In the genomic region with DNA sequence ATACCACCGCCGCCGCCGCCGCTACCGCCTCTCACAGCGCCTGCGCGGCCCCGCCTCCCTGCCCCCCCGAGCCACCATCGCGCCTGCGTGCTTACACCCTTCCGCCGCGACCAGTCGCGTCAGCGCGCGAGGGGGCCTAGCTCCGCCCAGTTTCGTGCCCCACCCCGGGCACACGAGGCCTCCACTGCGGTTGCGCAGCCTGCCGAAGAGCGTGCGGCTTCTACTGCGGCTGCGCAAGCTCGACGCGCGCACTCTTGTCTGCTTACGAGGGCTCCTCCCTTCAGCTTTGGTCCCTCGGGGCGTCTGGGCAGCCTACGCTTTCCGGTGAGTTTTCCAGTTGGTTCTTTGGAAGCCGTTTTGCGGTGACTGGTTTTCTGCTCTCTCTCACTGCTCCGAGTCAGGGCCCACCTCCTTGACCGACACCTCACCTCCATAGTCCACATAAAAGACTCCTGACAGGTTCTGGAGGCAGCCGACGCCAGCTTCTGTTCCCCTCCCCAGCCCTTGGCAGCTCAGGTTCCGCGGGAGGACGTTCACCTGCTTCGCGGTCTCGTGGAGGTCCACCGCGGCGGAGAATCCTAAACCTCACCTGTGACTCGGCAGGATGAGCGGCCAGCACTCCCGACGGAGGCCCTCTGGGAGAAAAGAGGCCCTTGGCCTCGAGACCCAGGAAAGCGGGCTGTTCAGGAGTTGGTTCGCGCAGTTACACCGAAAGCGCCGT, we compare ENCODE assay signal across 1 cellular context.
A peak's percentile ranks its signal among the peaks of the same experiment; 100 is the strongest.
TF ChIP-seq lines count a peak whose summit lies in the region.

PITPNB (minus strand) TSS at position 35 of the 721 bp plus-strand sequence. CDS start 65 bp downstream, outside the sequence.

TF ChIP-seq in HepG2, 621 proteins besides CTCF, POLR2A, EP300 and RAD21 (continued from another document and continues in another):
- TF ChIP-seq, protein P1, sequence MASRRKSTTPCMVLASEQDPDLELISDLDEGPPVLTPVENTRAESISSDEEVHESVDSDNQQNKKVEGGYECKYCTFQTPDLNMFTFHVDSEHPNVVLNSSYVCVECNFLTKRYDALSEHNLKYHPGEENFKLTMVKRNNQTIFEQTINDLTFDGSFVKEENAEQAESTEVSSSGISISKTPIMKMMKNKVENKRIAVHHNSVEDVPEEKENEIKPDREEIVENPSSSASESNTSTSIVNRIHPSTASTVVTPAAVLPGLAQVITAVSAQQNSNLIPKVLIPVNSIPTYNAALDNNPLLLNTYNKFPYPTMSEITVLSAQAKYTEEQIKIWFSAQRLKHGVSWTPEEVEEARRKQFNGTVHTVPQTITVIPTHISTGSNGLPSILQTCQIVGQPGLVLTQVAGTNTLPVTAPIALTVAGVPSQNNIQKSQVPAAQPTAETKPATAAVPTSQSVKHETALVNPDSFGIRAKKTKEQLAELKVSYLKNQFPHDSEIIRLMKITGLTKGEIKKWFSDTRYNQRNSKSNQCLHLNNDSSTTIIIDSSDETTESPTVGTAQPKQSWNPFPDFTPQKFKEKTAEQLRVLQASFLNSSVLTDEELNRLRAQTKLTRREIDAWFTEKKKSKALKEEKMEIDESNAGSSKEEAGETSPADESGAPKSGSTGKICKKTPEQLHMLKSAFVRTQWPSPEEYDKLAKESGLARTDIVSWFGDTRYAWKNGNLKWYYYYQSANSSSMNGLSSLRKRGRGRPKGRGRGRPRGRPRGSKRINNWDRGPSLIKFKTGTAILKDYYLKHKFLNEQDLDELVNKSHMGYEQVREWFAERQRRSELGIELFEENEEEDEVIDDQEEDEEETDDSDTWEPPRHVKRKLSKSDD (CRISPR knock-in tag; IDR thresholded peaks at IDR 0.05; ENCODE audit: low read depth): no peak
- TF ChIP-seq ZNF616 (CRISPR knock-in tag; IDR thresholded peaks at IDR 0.05; ENCODE audit: low read depth): no peak
- TF ChIP-seq SALL1 (CRISPR knock-in tag; IDR thresholded peaks at IDR 0.05): peak; percentile 46; the same call in 1 of the 2 replicates
- TF ChIP-seq ATRX (CRISPR knock-in tag; IDR thresholded peaks at IDR 0.05; ENCODE audit: borderline replicate concordance): no peak
- TF ChIP-seq, protein P2, sequence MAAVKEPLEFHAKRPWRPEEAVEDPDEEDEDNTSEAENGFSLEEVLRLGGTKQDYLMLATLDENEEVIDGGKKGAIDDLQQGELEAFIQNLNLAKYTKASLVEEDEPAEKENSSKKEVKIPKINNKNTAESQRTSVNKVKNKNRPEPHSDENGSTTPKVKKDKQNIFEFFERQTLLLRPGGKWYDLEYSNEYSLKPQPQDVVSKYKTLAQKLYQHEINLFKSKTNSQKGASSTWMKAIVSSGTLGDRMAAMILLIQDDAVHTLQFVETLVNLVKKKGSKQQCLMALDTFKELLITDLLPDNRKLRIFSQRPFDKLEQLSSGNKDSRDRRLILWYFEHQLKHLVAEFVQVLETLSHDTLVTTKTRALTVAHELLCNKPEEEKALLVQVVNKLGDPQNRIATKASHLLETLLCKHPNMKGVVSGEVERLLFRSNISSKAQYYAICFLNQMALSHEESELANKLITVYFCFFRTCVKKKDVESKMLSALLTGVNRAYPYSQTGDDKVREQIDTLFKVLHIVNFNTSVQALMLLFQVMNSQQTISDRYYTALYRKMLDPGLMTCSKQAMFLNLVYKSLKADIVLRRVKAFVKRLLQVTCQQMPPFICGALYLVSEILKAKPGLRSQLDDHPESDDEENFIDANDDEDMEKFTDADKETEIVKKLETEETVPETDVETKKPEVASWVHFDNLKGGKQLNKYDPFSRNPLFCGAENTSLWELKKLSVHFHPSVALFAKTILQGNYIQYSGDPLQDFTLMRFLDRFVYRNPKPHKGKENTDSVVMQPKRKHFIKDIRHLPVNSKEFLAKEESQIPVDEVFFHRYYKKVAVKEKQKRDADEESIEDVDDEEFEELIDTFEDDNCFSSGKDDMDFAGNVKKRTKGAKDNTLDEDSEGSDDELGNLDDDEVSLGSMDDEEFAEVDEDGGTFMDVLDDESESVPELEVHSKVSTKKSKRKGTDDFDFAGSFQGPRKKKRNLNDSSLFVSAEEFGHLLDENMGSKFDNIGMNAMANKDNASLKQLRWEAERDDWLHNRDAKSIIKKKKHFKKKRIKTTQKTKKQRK (IDR thresholded peaks at IDR 0.05; ENCODE audit: low read length): no peak
- TF ChIP-seq IRF9 (CRISPR knock-in tag; IDR thresholded peaks at IDR 0.05; ENCODE audit: borderline replicate concordance): no peak
- TF ChIP-seq MAZ (IDR thresholded peaks at IDR 0.05; ENCODE audit: borderline replicate concordance, low read depth, low read length): peak; percentile 58; the same call in 1 of the 2 replicates
- no peak for TF ChIP-seq MAZ (CRISPR knock-in tag; IDR thresholded peaks at IDR 0.05; ENCODE audit: low read depth)
- no peak for TF ChIP-seq ZNF644 (CRISPR knock-in tag; IDR thresholded peaks at IDR 0.05; ENCODE audit: low read depth)
- no peak for TF ChIP-seq ZNF432 (CRISPR knock-in tag; IDR thresholded peaks at IDR 0.05; ENCODE audit: borderline replicate concordance)
- TF ChIP-seq ZNF737 (CRISPR knock-in tag; IDR thresholded peaks at IDR 0.05; ENCODE audit: borderline replicate concordance): no peak
- TF ChIP-seq PHF5A (CRISPR knock-in tag; IDR thresholded peaks at IDR 0.05; ENCODE audit: low read depth, unreplicated experiment): peak; percentile 48
- peak; percentile 68; the same call in 1 of the 2 replicates for TF ChIP-seq MIER3 (CRISPR knock-in tag; IDR thresholded peaks at IDR 0.05; ENCODE audit: borderline replicate concordance)
- TF ChIP-seq RXRB (CRISPR knock-in tag; IDR thresholded peaks at IDR 0.05; ENCODE audit: borderline replicate concordance): no peak
- TF ChIP-seq ZC3H4 (CRISPR knock-in tag; IDR thresholded peaks at IDR 0.05; ENCODE audit: borderline replicate concordance): no peak
- TF ChIP-seq ZFX (CRISPR knock-in tag; IDR thresholded peaks at IDR 0.05; ENCODE audit: low read depth): peak; percentile 69; the same call in 1 of the 2 replicates
- TF ChIP-seq, protein P3, sequence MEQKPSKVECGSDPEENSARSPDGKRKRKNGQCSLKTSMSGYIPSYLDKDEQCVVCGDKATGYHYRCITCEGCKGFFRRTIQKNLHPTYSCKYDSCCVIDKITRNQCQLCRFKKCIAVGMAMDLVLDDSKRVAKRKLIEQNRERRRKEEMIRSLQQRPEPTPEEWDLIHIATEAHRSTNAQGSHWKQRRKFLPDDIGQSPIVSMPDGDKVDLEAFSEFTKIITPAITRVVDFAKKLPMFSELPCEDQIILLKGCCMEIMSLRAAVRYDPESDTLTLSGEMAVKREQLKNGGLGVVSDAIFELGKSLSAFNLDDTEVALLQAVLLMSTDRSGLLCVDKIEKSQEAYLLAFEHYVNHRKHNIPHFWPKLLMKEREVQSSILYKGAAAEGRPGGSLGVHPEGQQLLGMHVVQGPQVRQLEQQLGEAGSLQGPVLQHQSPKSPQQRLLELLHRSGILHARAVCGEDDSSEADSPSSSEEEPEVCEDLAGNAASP (CRISPR knock-in tag; IDR thresholded peaks at IDR 0.05; ENCODE audit: borderline replicate concordance): no peak
- TF ChIP-seq BRD4 (CRISPR knock-in tag; IDR thresholded peaks at IDR 0.05): no peak
- TF ChIP-seq ZNF687 (CRISPR knock-in tag; IDR thresholded peaks at IDR 0.05): peak; percentile 92
- TF ChIP-seq MLLT10 (CRISPR knock-in tag; IDR thresholded peaks at IDR 0.05): no peak
- TF ChIP-seq ZMYM4 (CRISPR knock-in tag; IDR thresholded peaks at IDR 0.05): peak; percentile 72
- TF ChIP-seq MEF2D (CRISPR knock-in tag; IDR thresholded peaks at IDR 0.05): peak; percentile 33; the same call in 1 of the 2 replicates
- peak; percentile 67 for TF ChIP-seq AGO1 (IDR thresholded peaks at IDR 0.05; ENCODE audit: low read depth, low read length, poor library complexity, severe bottlenecking)
- TF ChIP-seq SP140L (CRISPR knock-in tag; IDR thresholded peaks at IDR 0.05; ENCODE audit: borderline replicate concordance): no peak
- TF ChIP-seq THAP11 (CRISPR knock-in tag; IDR thresholded peaks at IDR 0.05): peak; percentile 87
- TF ChIP-seq ZNF652 (CRISPR knock-in tag; IDR thresholded peaks at IDR 0.05; ENCODE audit: borderline replicate concordance, low read depth): no peak; the same call in 1 of the 2 replicates
- TF ChIP-seq FLYWCH1 (CRISPR knock-in tag; IDR thresholded peaks at IDR 0.05): no peak
- TF ChIP-seq ZNF557 (CRISPR knock-in tag; IDR thresholded peaks at IDR 0.05): no peak
- no peak for TF ChIP-seq FOXM1 (CRISPR knock-in tag; IDR thresholded peaks at IDR 0.05)
- peak; percentile 39; the same call in 1 of the 2 replicates for TF ChIP-seq EED (CRISPR knock-in tag; IDR thresholded peaks at IDR 0.05)
- TF ChIP-seq KLF13 (CRISPR knock-in tag; IDR thresholded peaks at IDR 0.05): no peak; the same call in 1 of the 2 replicates
- TF ChIP-seq ZNF619 (CRISPR knock-in tag; IDR thresholded peaks at IDR 0.05): 0 out of 2 replicates have a peak, but pooled peaks have one; percentile 61
- no peak for TF ChIP-seq TCF12 (IDR thresholded peaks at IDR 0.05)
- no peak for TF ChIP-seq TCF12 (CRISPR knock-in tag; IDR thresholded peaks at IDR 0.05)
- TF ChIP-seq ZNF33A (CRISPR knock-in tag; IDR thresholded peaks at IDR 0.05; ENCODE audit: borderline replicate concordance): no peak
- no peak; the same call in 1 of the 2 replicates for TF ChIP-seq ZNF354B (CRISPR knock-in tag; IDR thresholded peaks at IDR 0.05)
- TF ChIP-seq DNMT1 (CRISPR knock-in tag; IDR thresholded peaks at IDR 0.05): no peak
- TF ChIP-seq, protein P4, sequence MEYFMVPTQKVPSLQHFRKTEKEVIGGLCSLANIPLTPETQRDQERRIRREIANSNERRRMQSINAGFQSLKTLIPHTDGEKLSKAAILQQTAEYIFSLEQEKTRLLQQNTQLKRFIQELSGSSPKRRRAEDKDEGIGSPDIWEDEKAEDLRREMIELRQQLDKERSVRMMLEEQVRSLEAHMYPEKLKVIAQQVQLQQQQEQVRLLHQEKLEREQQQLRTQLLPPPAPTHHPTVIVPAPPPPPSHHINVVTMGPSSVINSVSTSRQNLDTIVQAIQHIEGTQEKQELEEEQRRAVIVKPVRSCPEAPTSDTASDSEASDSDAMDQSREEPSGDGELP (IDR thresholded peaks at IDR 0.05; ENCODE audit: borderline replicate concordance, low read depth): no peak; the same call in 1 of the 2 replicates
- TF ChIP-seq ZNF224 (CRISPR knock-in tag; IDR thresholded peaks at IDR 0.05): no peak; the same call in 1 of the 2 replicates
- TF ChIP-seq KDM3A (CRISPR knock-in tag; IDR thresholded peaks at IDR 0.05; ENCODE audit: low read depth): no peak
- TF ChIP-seq SP2 (CRISPR knock-in tag; IDR thresholded peaks at IDR 0.05): peak; percentile 61
- TF ChIP-seq TP53 (CRISPR knock-in tag; conservative IDR thresholded peaks at IDR 0.05): no peak
- 0 out of 2 replicates have a peak, but pooled peaks have one; percentile 41 for TF ChIP-seq ZMAT3 (CRISPR knock-in tag; conservative IDR thresholded peaks at IDR 0.05)
- TF ChIP-seq, protein P5, sequence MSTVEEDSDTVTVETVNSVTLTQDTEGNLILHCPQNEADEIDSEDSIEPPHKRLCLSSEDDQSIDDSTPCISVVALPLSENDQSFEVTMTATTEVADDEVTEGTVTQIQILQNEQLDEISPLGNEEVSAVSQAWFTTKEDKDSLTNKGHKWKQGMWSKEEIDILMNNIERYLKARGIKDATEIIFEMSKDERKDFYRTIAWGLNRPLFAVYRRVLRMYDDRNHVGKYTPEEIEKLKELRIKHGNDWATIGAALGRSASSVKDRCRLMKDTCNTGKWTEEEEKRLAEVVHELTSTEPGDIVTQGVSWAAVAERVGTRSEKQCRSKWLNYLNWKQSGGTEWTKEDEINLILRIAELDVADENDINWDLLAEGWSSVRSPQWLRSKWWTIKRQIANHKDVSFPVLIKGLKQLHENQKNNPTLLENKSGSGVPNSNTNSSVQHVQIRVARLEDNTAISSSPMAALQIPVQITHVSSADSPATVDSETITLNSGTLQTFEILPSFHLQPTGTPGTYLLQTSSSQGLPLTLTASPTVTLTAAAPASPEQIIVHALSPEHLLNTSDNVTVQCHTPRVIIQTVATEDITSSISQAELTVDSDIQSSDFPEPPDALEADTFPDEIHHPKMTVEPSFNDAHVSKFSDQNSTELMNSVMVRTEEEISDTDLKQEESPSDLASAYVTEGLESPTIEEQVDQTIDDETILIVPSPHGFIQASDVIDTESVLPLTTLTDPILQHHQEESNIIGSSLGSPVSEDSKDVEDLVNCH (CRISPR knock-in tag; IDR thresholded peaks at IDR 0.05): no peak
- TF ChIP-seq ZNF816 (CRISPR knock-in tag; IDR thresholded peaks at IDR 0.05; ENCODE audit: borderline replicate concordance): no peak
- TF ChIP-seq ZNF839 (CRISPR knock-in tag; IDR thresholded peaks at IDR 0.05; ENCODE audit: borderline replicate concordance): no peak
- TF ChIP-seq CREB1 (IDR thresholded peaks at IDR 0.05): peak; percentile 88
- TF ChIP-seq CREB1 (CRISPR knock-in tag; IDR thresholded peaks at IDR 0.05): peak; percentile 67
- peak; percentile 31; the same call in 1 of the 2 replicates for TF ChIP-seq ZNF225 (CRISPR knock-in tag; IDR thresholded peaks at IDR 0.05)
- TF ChIP-seq SIX4 (CRISPR knock-in tag; IDR thresholded peaks at IDR 0.05): no peak
- TF ChIP-seq ZNF101 (CRISPR knock-in tag; IDR thresholded peaks at IDR 0.05; ENCODE audit: borderline replicate concordance, low read depth): no peak
